In genomic region chr21:44728716-44729115, GRCh38 we compare ENCODE assay signal across 29 cellular contexts. TPM values are rescaled to one million over a fixed set of nuclear protein-coding genes. Genes with fewer than 3 reads are reported as not detected.
"Had no signal": no experiment of that assay in that cellular context is flagged by ENCODE, and none has a peak within 500 bp of the region (broad histone marks: within the 10 kb centered on the region; RNA-seq: fewer than 3 reads in every experiment).

No MANE protein-coding gene starts in this region.

- H3K4me3 ChIP-seq: MG63, PC-9, Peyer's patch, SJSA1, SK-N-MC had no signal

- H3K36me3 ChIP-seq: MG63, Peyer's patch, SJSA1 had no signal

- H3K27me3 ChIP-seq: MG63 had no signal

- H3K4me1 ChIP-seq: Peyer's patch, SJSA1 had no signal

- DNase-seq: IMR-90; Karpas-422; KG1; MG63; NCI-H1092; NCI-H1105 treated with DMSO at 0.1 percent for 48 hours; NCI-H1417 treated with DMSO at 0.1 percent for 48 hours; NCI-H146; NCI-H1694 treated with DMSO at 0.1 percent for 48 hours; NCI-H1930; NCI-H2081; NCI-H2107; NCI-H226; NCI-H446; NCI-H510A; NCI-H524 treated with DMSO at 0.1 percent for 48 hours; NCI-H69; NCI-H774; NK-92 treated with Interleukin-12 subunit alpha and Interleukin-12 subunit beta, amount 100 ng/mL, for 24 hours; OCI-M1; PC-9; SHP77 treated with DMSO at 0.1 percent for 48 hours had no signal

- H3K27ac ChIP-seq: PC-9, Peyer's patch, SJSA1, SK-N-MC had no signal

- H3K9me3 ChIP-seq: MG63, Peyer's patch, SJSA1 had no signal

RNA-seq across cellular contexts. Expression of gene TSPEAR, which starts 17.3 kb away (rescaled TPM):
- total RNA-seq: HT1080, IMR-90, PC-9, RPMI7951, SJSA1 had no signal

RNA-seq across cellular contexts. Expression of gene KRTAP10-12, which starts 31.7 kb away (rescaled TPM):
- total RNA-seq: HepG2, HT1080, IMR-90, PC-9, Peyer's patch, Right ventricle myocardium inferior, RPMI7951, SJSA1 had no signal

RNA-seq across cellular contexts. Expression of gene KRTAP12-1, which starts 46.8 kb away (rescaled TPM):
- total RNA-seq: HepG2, HT1080, IMR-90, PC-9, Peyer's patch, Right ventricle myocardium inferior, RPMI7951, SJSA1 had no signal
